ENCODE assay signal across 1 cellular context in genomic region chr1:243723458-243724043, GRCh38.
TF ChIP-seq lines count a peak whose summit lies in the region.

No MANE protein-coding gene starts in this region.

TF ChIP-seq in IMR-90, 13 proteins besides CTCF, POLR2A, EP300 and RAD21:
- no peak for TF ChIP-seq MXI1 (IDR thresholded peaks at IDR 0.05; ENCODE audit: borderline replicate concordance, low read depth, low read length)
- TF ChIP-seq BHLHE40 (IDR thresholded peaks at IDR 0.05; ENCODE audit: low read depth, low read length): no peak
- TF ChIP-seq RCOR1 (IDR thresholded peaks at IDR 0.05; ENCODE audit: insufficient replicate concordance, low read length): no peak
- TF ChIP-seq CEBPB (IDR thresholded peaks at IDR 0.05; ENCODE audit: low read depth, low read length): no peak
- TF ChIP-seq CHD1 (IDR thresholded peaks at IDR 0.05; ENCODE audit: low read depth, low read length): no peak
- TF ChIP-seq MAFK (IDR thresholded peaks at IDR 0.05; ENCODE audit: low read depth, low read length): no peak
- no peak for TF ChIP-seq USF2 (IDR thresholded peaks at IDR 0.05; ENCODE audit: low read depth, low read length)
- no peak for TF ChIP-seq NFE2L2 (IDR thresholded peaks at IDR 0.05; ENCODE audit: low read depth, low read length)
- no peak for TF ChIP-seq FOS (IDR thresholded peaks at IDR 0.05; ENCODE audit: low read depth, low read length)
- TF ChIP-seq MAZ (IDR thresholded peaks at IDR 0.05; ENCODE audit: borderline replicate concordance, low read depth, low read length): no peak
- TF ChIP-seq SMC3 (IDR thresholded peaks at IDR 0.05; ENCODE audit: low read depth, low read length): no peak
